Comparison of ENCODE assay signal across 11 cellular contexts in the genomic region with DNA sequence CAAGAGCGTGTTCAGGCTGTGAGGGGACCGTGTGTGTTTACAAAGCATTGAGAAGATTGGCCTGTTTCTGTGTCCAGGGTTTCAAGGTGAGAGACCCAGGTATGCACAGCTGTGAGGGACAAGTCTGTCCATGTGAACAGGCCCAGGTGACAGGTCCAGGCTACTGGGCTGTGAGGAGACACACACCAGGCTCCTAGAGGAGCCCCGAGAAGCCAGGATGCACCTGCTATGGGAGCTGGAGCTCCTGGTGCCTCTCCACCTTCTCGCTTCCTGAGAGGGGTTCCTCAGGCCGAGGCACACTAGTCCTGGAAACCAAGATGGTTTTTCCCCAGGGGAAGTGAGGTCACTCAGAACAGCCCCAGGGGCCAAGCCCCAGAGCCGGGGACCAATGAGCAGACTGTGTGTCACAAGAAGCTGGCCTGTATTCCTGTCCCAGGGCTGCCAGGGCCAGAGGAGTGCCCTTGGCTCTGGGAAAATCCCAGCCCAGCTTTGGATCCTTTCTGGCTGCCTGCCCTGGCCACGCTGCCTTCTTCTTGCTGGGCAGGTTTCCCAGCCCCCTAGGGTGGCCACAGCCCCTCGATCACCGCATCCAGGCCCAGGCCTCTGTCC.
DNase-seq lines count a peak whose midpoint lies in the region; ATAC-seq and TF ChIP-seq lines count a peak whose summit lies in the region.
"Had no signal": no experiment of that assay in that cellular context is flagged by ENCODE, and none has a peak within 500 bp of the region (broad histone marks: within the 10 kb centered on the region; RNA-seq: fewer than 3 reads in every experiment).

No MANE protein-coding gene starts in this region.

- no peak for TF ChIP-seq POLR2A in uterus (IDR thresholded peaks at IDR 0.05)

- peak; percentile 73 for ATAC-seq in Right ventricle myocardium inferior
- ATAC-seq in GM18873 (IDR thresholded peaks at IDR 0.05; ENCODE audit: low FRiP score, unreplicated experiment) = no peak

- H3K9me3 Mint-ChIP-seq in activated naive CD8-positive, alpha-beta T cell treated with anti-CD3 and anti-CD28 coated beads for 36 hours = no peaks in the 10 kb centered on the region

- peak overlapping the region; percentile 42 for H3K27ac ChIP-seq in layer of hippocampus (ENCODE audit: low read depth, low read length)
- peak overlapping the region in 1 of 2 donors; percentile 35 for H3K27ac ChIP-seq in uterus

- H3K36me3 ChIP-seq in uterus = no peaks in the 10 kb centered on the region
- H3K36me3 ChIP-seq: thoracic aorta had no signal

- H3K9me3 ChIP-seq in uterus = no peaks in the 10 kb centered on the region
- H3K9me3 ChIP-seq: Peyer's patch, thoracic aorta had no signal

- TF ChIP-seq CTCF in uterus (IDR thresholded peaks at IDR 0.05) = no peak

- no peaks in the 10 kb centered on the region for H3K36me3 Mint-ChIP-seq in activated naive CD8-positive, alpha-beta T cell treated with anti-CD3 and anti-CD28 coated beads for 36 hours

- H3K4me3 Mint-ChIP-seq in activated naive CD8-positive, alpha-beta T cell treated with anti-CD3 and anti-CD28 coated beads for 36 hours = no peak overlapping the region

- no peak overlapping the region for H3K4me3 ChIP-seq in uterus
- H3K4me3 ChIP-seq: Peyer's patch, thoracic aorta had no signal

- no peaks in the 10 kb centered on the region for H3K27me3 ChIP-seq in layer of hippocampus (ENCODE audit: control insufficient read depth, insufficient read depth, low read length)
- H3K27me3 ChIP-seq in uterus = no peaks in the 10 kb centered on the region
- H3K27me3 ChIP-seq: Peyer's patch had no signal

- DNase-seq in Right ventricle myocardium inferior (ENCODE audit: missing footprints) = no peak
- no peak for DNase-seq in cardiac septum (ENCODE audit: low spot score)
- DNase-seq in activated naive CD8-positive, alpha-beta T cell treated with anti-CD3 and anti-CD28 coated beads for 36 hours = peak; percentile 15
- peak; percentile 48 to 52 for DNase-seq in uterus
- no peak for DNase-seq in RKO (ENCODE audit: low spot score)
- no peak for DNase-seq in NCI-H1930 (lab: John Stamatoyannopoulos, UW)
- DNase-seq: foreskin melanocyte had no signal

- intact Hi-C loops in Right ventricle myocardium inferior (cut with DNase I) = no loop called here
- intact Hi-C loops in cardiac septum (cut with DNase I) = no loop called here
- intact Hi-C loops in uterus (cut with DNase I; ENCODE audit: low total_unique reads) = no loop called here

- no peak overlapping the region for H3K27ac Mint-ChIP-seq in activated naive CD8-positive, alpha-beta T cell treated with anti-CD3 and anti-CD28 coated beads for 36 hours

- H3K4me1 ChIP-seq in uterus = peaks cover 0 to 5% of the 10 kb centered on the region in 2 donors

- H3K27me3 Mint-ChIP-seq in activated naive CD8-positive, alpha-beta T cell treated with anti-CD3 and anti-CD28 coated beads for 36 hours = no peaks in the 10 kb centered on the region

- peaks cover 14% of the 10 kb centered on the region for H3K4me1 Mint-ChIP-seq in activated naive CD8-positive, alpha-beta T cell treated with anti-CD3 and anti-CD28 coated beads for 36 hours

Comparison
In these comparisons a context has a peak if more than half of its experiments do, and no peak if none do; other contexts are left out.
1. DNase-seq: peak in activated naive CD8-positive, alpha-beta T cell treated with anti-CD3 and anti-CD28 coated beads for 36 hours (single experiment) and uterus (2 of 2); none in Right ventricle myocardium inferior (single experiment), cardiac septum (single experiment), RKO (single experiment) and NCI-H1930 (0 of 2).